9 cellular contexts compared by ENCODE assay signal in the genomic region with DNA sequence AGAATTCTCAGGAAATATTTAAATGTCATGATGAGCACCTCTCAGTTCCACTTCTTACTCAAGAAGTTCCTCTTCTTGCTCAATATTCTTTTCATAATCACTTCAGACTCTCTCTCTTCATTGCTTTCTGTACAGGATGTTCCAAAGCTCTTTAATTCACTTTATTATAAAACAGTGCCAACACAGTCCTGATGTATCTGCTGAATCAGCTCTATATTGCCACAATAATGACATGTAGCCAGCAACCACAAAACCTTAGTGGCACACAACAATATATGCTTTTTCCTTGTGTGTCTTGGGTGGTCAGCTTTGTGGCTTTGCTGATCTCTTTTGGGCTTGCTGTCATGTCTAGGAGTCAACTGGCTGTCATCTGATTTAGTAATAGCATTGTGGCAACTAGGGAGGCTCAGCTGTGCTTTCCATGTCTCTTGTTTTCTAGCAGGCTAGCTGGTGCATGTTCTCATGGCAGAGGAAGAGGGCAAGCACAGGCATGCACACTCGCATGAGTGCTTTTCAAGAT. TPM values are rescaled to one million over a fixed set of nuclear protein-coding genes. Genes with fewer than 3 reads are reported as not detected.
A peak's percentile ranks its signal among the peaks of the same experiment; 100 is the strongest.
DNase-seq lines count a peak whose midpoint lies in the region; ATAC-seq and TF ChIP-seq lines count a peak whose summit lies in the region.
"Had no signal": no experiment of that assay in that cellular context is flagged by ENCODE, and none has a peak within 500 bp of the region (broad histone marks: within the 10 kb centered on the region; RNA-seq: fewer than 3 reads in every experiment).

No MANE protein-coding gene starts in this region.

- intact Hi-C loops in left lung (cut with DNase I): loop anchor here in 1 of 2 donors (10.0 kb wide), 1 partner anchor 156 kb away; no protein-coding TSS in a partner anchor

- H3K4me1 Mint-ChIP-seq in T-helper 2 cell treated with Interferon-gamma antibody and Interleukin-4, amounts not matched to agents 5 μg/mL and 100 μg/mL, for 36 hours (ENCODE audit: low read depth): no peaks in the 10 kb centered on the region
- H3K4me1 Mint-ChIP-seq: endodermal cell had no signal

- DNase-seq in NCI-H2171 treated with DMSO at 0.1 percent for 48 hours (lab: John Stamatoyannopoulos, UW) (peak; percentile 98), left lung (no peak), NCI-H2081 treated with DMSO at 0.1 percent for 48 hours (lab: John Stamatoyannopoulos, UW) (no peak), iPS-NIHi11 (ENCODE audit: low spot score) (no peak), AG20443 (ENCODE audit: low spot score) (no peak)
- no peak for DNase-seq in T-helper 2 cell treated with Interferon-gamma antibody and Interleukin-4, amounts not matched to agents 5 μg/mL and 100 μg/mL, for 36 hours (ENCODE audit: low spot score)
- DNase-seq: endodermal cell had no signal

- H3K27me3 Mint-ChIP-seq in T-helper 2 cell treated with Interferon-gamma antibody and Interleukin-4, amounts not matched to agents 5 μg/mL and 100 μg/mL, for 36 hours (ENCODE audit: low read depth): peaks cover 17% of the 10 kb centered on the region

- TF ChIP-seq CTCF in left lung (IDR thresholded peaks at IDR 0.05): no peak

- H3K36me3 ChIP-seq in left lung: no peaks in the 10 kb centered on the region

- peak overlapping the region; percentile 61 to 88 for H3K27ac ChIP-seq in left lung

- peak; percentile 76 for ATAC-seq in GM18499 (IDR thresholded peaks at IDR 0.05; ENCODE audit: insufficient read depth, unreplicated experiment)
- ATAC-seq in HG02642 (IDR thresholded peaks at IDR 0.05; ENCODE audit: poor library complexity, unreplicated experiment): peak; percentile 60
- peak; percentile 49 for ATAC-seq in left lung

- H3K27me3 ChIP-seq in left lung: no peaks in the 10 kb centered on the region

- H3K27ac Mint-ChIP-seq in T-helper 2 cell treated with Interferon-gamma antibody and Interleukin-4, amounts not matched to agents 5 μg/mL and 100 μg/mL, for 36 hours: no peak overlapping the region
- H3K27ac Mint-ChIP-seq: endodermal cell had no signal

- H3K9me3 Mint-ChIP-seq in T-helper 2 cell treated with Interferon-gamma antibody and Interleukin-4, amounts not matched to agents 5 μg/mL and 100 μg/mL, for 36 hours: peaks cover 26% of the 10 kb centered on the region

- H3K4me3 ChIP-seq in left lung: peak overlapping the region in 1 of 2 donors; percentile 5

- peaks cover 0 to 41% of the 10 kb centered on the region in 2 donors for H3K4me1 ChIP-seq in left lung

- H3K36me3 Mint-ChIP-seq in T-helper 2 cell treated with Interferon-gamma antibody and Interleukin-4, amounts not matched to agents 5 μg/mL and 100 μg/mL, for 36 hours (ENCODE audit: low read depth): no peaks in the 10 kb centered on the region

- H3K9me3 ChIP-seq in left lung: peaks cover 0 to 21% of the 10 kb centered on the region in 2 donors

- no peak overlapping the region for H3K4me3 Mint-ChIP-seq in T-helper 2 cell treated with Interferon-gamma antibody and Interleukin-4, amounts not matched to agents 5 μg/mL and 100 μg/mL, for 36 hours
- H3K4me3 Mint-ChIP-seq: endodermal cell had no signal

RNA-seq across cellular contexts. Expression of a gene that starts 52.8 kb away (rescaled TPM):
- total RNA-seq in left lung: 10 to 100 TPM; 12.8 to 14.6 TPM
